Comparison of ENCODE assay signal across 30 cellular contexts in genomic region chr7:94057955-94058354, GRCh38.
"Had no signal": no experiment of that assay in that cellular context is flagged by ENCODE, and none has a peak within 500 bp of the region (broad histone marks: within the 10 kb centered on the region; RNA-seq: fewer than 3 reads in every experiment).

No MANE protein-coding gene starts in this region.

- H3K9me3 Mint-ChIP-seq: endodermal cell, neural crest cell, type B pancreatic cell had no signal

- H3K9me3 ChIP-seq: colonic mucosa, esophagus squamous epithelium, heart right ventricle, lower lobe of right lung, right atrium auricular region, stomach, thyroid gland had no signal

- H3K36me3 ChIP-seq: colonic mucosa, esophagus squamous epithelium, heart right ventricle, lower lobe of right lung, right atrium auricular region, stomach, thyroid gland had no signal

- H3K36me3 Mint-ChIP-seq: immature natural killer cell, natural killer cell, type B pancreatic cell had no signal

- H3K4me1 ChIP-seq: colonic mucosa, esophagus squamous epithelium, lower lobe of right lung, parathyroid adenoma, right atrium auricular region, stomach had no signal

- H3K9ac ChIP-seq: parathyroid adenoma had no signal

- H3K4me2 ChIP-seq: smooth muscle cell had no signal

- H3K4me3 Mint-ChIP-seq: dendritic cell treated with granulocyte-macrophage colony-stimulating factor and Interleukin-4, amounts not matched to agents 40 ng/mL and 50 ng/mL, for 4 days; endodermal cell; immature natural killer cell; natural killer cell; neural crest cell; type B pancreatic cell had no signal

- ATAC-seq: heart right ventricle, left ventricle myocardium superior, lower lobe of right lung, natural killer cell, sciatic nerve had no signal

- H3K4me3 ChIP-seq: colonic mucosa, esophagus squamous epithelium, heart right ventricle, lower lobe of right lung, right atrium auricular region, smooth muscle cell, stomach, thyroid gland had no signal

- H3K27me3 ChIP-seq: colonic mucosa, esophagus squamous epithelium, right atrium auricular region, thyroid gland had no signal

- DNase-seq: colonic mucosa; effector CD8-positive, alpha-beta T cell; endodermal cell; erythroblast; esophagus squamous epithelium; foreskin melanocyte; glutamatergic neuron; heart right ventricle; hypothalamus; immature natural killer cell; islet precursor cell; kidney glomerular epithelial cell; left ventricle myocardium superior; lower lobe of right lung; natural killer cell; stimulated activated CD4-positive, alpha-beta T cell treated with anti-CD3 and anti-CD28 coated beads, Interleukin-12 subunit alpha, Interleukin-12 subunit beta, amount 100 ng/mL, for 4 hours; stimulated activated CD4-positive, alpha-beta T cell treated with anti-CD3 and anti-CD28 coated beads, Interleukin-1b, Interleukin-23, amount 100 ng/mL, for 48 hours; stimulated activated CD4-positive, alpha-beta T cell treated with anti-CD3 and anti-CD28 coated beads, Interleukin-4, amount 100 ng/mL, for 1 hour; stimulated activated CD8-positive, alpha-beta memory T cell treated with anti-CD3 and anti-CD28 coated beads, Interleukin-4, amount 100 ng/mL, for 48 hours; stimulated activated naive CD4-positive, alpha-beta T cell; stomach; thyroid gland had no signal

- H3K4me1 Mint-ChIP-seq: neural crest cell had no signal

- H3K27ac Mint-ChIP-seq: dendritic cell treated with granulocyte-macrophage colony-stimulating factor and Interleukin-4, amounts not matched to agents 40 ng/mL and 50 ng/mL, for 4 days; endodermal cell; immature natural killer cell; natural killer cell; progenitor cell of endocrine pancreas; type B pancreatic cell had no signal

- H2AFZ ChIP-seq: parathyroid adenoma had no signal

- H3K27ac ChIP-seq: colonic mucosa, esophagus squamous epithelium, heart right ventricle, lower lobe of right lung, parathyroid adenoma, right atrium auricular region, stomach, thyroid gland had no signal
